1 cellular context compared by ENCODE assay signal in genomic region chr15:72473670-72474465, GRCh38.
A peak's percentile ranks its signal among the peaks of the same experiment; 100 is the strongest.
TF ChIP-seq lines count a peak whose summit lies in the region.

TSS of gene ARIH1 (plus strand) at chr15:72474330. CDS start at chr15:72474640, 310 bp downstream.

TF ChIP-seq in GM12878, 131 proteins besides CTCF, POLR2A, EP300 and RAD21 (continued from another document and continues in another):
- TF ChIP-seq ELK1 (IDR thresholded peaks at IDR 0.05; ENCODE audit: low read depth, low read length) = 0 out of 2 replicates have a peak, but pooled peaks have one; percentile 49
- no peak for TF ChIP-seq REST (IDR thresholded peaks at IDR 0.05; ENCODE audit: low read depth, low read length)
- TF ChIP-seq MYC (IDR thresholded peaks at IDR 0.05; ENCODE audit: insufficient read depth, insufficient read length, insufficient replicate concordance, low read length, severe bottlenecking) = no peak
- TF ChIP-seq ZBTB11 (CRISPR knock-in tag; IDR thresholded peaks at IDR 0.05) = peak; percentile 65
- TF ChIP-seq SUPT20H (IDR thresholded peaks at IDR 0.05; ENCODE audit: borderline replicate concordance, control insufficient read depth, low read depth, low read length) = no peak
- TF ChIP-seq CBFB (IDR thresholded peaks at IDR 0.05; ENCODE audit: low read depth) = peak; percentile 93
- peak; percentile 66; the same call in 1 of the 2 replicates for TF ChIP-seq LARP7 (IDR thresholded peaks at IDR 0.05)
- no peak for TF ChIP-seq KAT2A (conservative IDR thresholded peaks at IDR 0.05; ENCODE audit: control insufficient read depth, low read depth, low read length)
- TF ChIP-seq HDAC2 (IDR thresholded peaks at IDR 0.05) = no peak
- TF ChIP-seq SMAD1 (IDR thresholded peaks at IDR 0.05; ENCODE audit: low read depth, partially characterized antibody) = peak; percentile 50
- peak; percentile 92 for TF ChIP-seq POLR2AphosphoS5 (IDR thresholded peaks at IDR 0.05; ENCODE audit: low read length)
- TF ChIP-seq FOS (IDR thresholded peaks at IDR 0.05; ENCODE audit: borderline replicate concordance, extremely low read depth, insufficient read length) = no peak
- no peak for TF ChIP-seq CEBPZ (IDR thresholded peaks at IDR 0.05; ENCODE audit: low read depth, low read length)
- TF ChIP-seq RAD51 (IDR thresholded peaks at IDR 0.05) = no peak
- peak; percentile 75; the same call in 1 of the 2 replicates for TF ChIP-seq HDGF (IDR thresholded peaks at IDR 0.05)
- TF ChIP-seq IKZF2 (IDR thresholded peaks at IDR 0.05) = peak; percentile 97 to 98
- peak; percentile 47; the same call in 1 of the 2 replicates for TF ChIP-seq YY1 (IDR thresholded peaks at IDR 0.05; ENCODE audit: low read depth, low read length)
- 0 out of 2 replicates have a peak, but pooled peaks have one; percentile 30 for TF ChIP-seq ZBTB33 (IDR thresholded peaks at IDR 0.05)
- TF ChIP-seq NFIC (IDR thresholded peaks at IDR 0.05; ENCODE audit: low read depth, low read length) = peak; percentile 56; the same call in 1 of the 2 replicates
- no peak; the same call in 1 of the 2 replicates for TF ChIP-seq STAT1 (conservative IDR thresholded peaks at IDR 0.05)
- TF ChIP-seq PML (IDR thresholded peaks at IDR 0.05; ENCODE audit: low read length) = peak; percentile 92
- TF ChIP-seq MYB (IDR thresholded peaks at IDR 0.05; ENCODE audit: borderline replicate concordance, low read depth, low read length) = peak; percentile 14; the same call in 1 of the 2 replicates
- TF ChIP-seq KDM1A (IDR thresholded peaks at IDR 0.05; ENCODE audit: borderline replicate concordance) = no peak
- 0 out of 2 replicates have a peak, but pooled peaks have one; percentile 8 for TF ChIP-seq ZNF24 (IDR thresholded peaks at IDR 0.05)
- TF ChIP-seq KLF5 (IDR thresholded peaks at IDR 0.05; ENCODE audit: partially characterized antibody) = peak; percentile 90
- TF ChIP-seq ATF2 (IDR thresholded peaks at IDR 0.05; ENCODE audit: low read length) = peak; percentile 97
- TF ChIP-seq E2F8 (IDR thresholded peaks at IDR 0.05; ENCODE audit: low read depth, partially characterized antibody) = peak; percentile 38
- TF ChIP-seq USF1 (IDR thresholded peaks at IDR 0.05; ENCODE audit: borderline replicate concordance, extremely low read length, insufficient read depth, low read depth, low read length) = no peak
- TF ChIP-seq ESRRA (IDR thresholded peaks at IDR 0.05; ENCODE audit: low read length) = 0 out of 2 replicates have a peak, but pooled peaks have one; percentile 17
- no peak for TF ChIP-seq NR2F1 (conservative IDR thresholded peaks at IDR 0.05)
- no peak for TF ChIP-seq NRF1 (conservative IDR thresholded peaks at IDR 0.05; ENCODE audit: low read depth, low read length)
- TF ChIP-seq ZNF217 (IDR thresholded peaks at IDR 0.05) = no peak; the same call in 1 of the 2 replicates
- no peak for TF ChIP-seq BCL3 (IDR thresholded peaks at IDR 0.05; ENCODE audit: borderline replicate concordance, insufficient read depth, low read depth, low read length, poor library complexity, severe bottlenecking)
- peak; percentile 29; the same call in 1 of the 2 replicates for TF ChIP-seq PAX5 (IDR thresholded peaks at IDR 0.05; ENCODE audit: borderline replicate concordance, low read depth, low read length)
- TF ChIP-seq USF2 (IDR thresholded peaks at IDR 0.05; ENCODE audit: borderline replicate concordance, low read depth, low read length) = no peak
